16 cellular contexts compared by ENCODE assay signal in the genomic region with DNA sequence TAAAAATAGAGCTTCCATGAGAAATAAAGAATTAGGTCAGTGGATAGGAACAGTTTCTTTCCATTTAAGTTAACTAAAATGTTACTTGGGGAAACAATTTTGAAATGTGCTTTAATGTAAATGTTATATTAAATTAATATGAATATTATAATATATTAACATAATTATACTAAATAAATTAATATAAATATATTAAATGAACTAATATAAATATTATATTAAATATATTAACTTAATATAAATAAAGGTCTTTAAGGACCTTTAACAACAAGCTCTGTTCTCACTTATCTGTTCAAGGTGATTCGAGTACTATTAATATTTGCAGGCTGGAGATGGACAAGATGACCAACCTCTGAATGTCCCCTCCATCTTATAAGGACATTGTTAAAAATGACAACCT.
"Had no signal": no experiment of that assay in that cellular context is flagged by ENCODE, and none has a peak within 500 bp of the region (broad histone marks: within the 10 kb centered on the region; RNA-seq: fewer than 3 reads in every experiment).

No MANE protein-coding gene starts in this region.

- ATAC-seq: left lobe of liver had no signal

- H3K36me3 ChIP-seq: esophagus squamous epithelium, right lobe of liver, thyroid gland had no signal

- H3K27ac ChIP-seq: right lobe of liver had no signal

- FAIRE-seq: bronchial epithelial cell had no signal

- H3K27me3 ChIP-seq: esophagus squamous epithelium, right lobe of liver, thyroid gland had no signal

- H3K9me3 ChIP-seq: esophagus squamous epithelium, mucosa of descending colon, right lobe of liver, thyroid gland had no signal

- H3K4me3 ChIP-seq: esophagus squamous epithelium, mucosa of descending colon, right lobe of liver, thyroid gland had no signal

- DNase-seq: activated B cell treated with CpG ODN at 0.5 μM for 24 hours; activated CD4-positive, alpha-beta memory T cell treated with anti-CD3 and anti-CD28 coated beads for 36 hours; activated CD4-positive, alpha-beta T cell treated with anti-CD3 and anti-CD28 coated beads for 4 hours; cerebellar nuclear complex; effector CD8-positive, alpha-beta T cell; esophagus squamous epithelium; hypothalamus; islet precursor cell; mucosa of descending colon; naive B cell; right lobe of liver; stimulated activated CD8-positive, alpha-beta memory T cell treated with anti-CD3 and anti-CD28 coated beads, Interleukin-4, amount 100 ng/mL, for 48 hours; stimulated activated naive CD4-positive, alpha-beta T cell; thyroid gland had no signal
